9 cellular contexts compared by ENCODE assay signal in the genomic region with DNA sequence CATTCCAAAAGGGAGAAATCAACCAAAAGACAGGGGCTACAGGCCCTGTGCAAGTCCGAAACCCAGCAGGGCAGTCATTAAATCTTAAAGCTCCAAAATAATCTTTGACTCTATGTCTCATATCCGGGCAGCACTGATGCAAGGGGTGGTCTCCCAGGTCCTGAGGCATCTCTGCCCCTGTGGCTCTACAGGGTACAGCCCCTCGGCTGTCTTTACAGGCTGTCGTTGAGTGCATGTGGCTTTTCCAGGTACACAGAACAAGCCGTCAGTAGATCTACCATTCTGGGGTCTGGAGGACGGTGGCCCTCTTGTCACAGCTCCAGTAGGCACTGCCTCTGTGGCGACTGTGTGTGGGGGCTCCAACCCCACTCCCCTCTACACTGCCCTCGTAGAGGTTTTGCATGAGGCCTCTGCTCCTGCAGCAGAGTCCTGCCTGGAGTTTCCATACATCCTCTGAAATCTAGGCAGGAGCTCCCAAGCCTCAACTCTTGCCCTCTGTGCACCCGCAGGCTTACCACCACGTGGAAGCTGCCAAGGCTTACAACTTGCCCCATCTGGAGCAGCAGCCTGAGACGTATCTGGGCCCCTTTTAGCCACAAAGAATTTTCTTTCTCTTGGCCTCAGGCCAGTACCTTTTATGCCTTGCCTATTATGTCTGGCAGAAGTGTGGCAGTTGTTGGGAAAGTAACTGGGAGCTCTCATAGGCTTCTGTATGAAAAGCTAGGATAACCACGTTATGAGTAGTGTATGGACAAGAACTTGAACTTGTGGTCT. TPM values are rescaled to one million over a fixed set of nuclear protein-coding genes. Genes with fewer than 3 reads are reported as not detected.
A peak's percentile ranks its signal among the peaks of the same experiment; 100 is the strongest.
DNase-seq lines count a peak whose midpoint lies in the region; ATAC-seq and TF ChIP-seq lines count a peak whose summit lies in the region.
"Had no signal": no experiment of that assay in that cellular context is flagged by ENCODE, and none has a peak within 500 bp of the region (broad histone marks: within the 10 kb centered on the region; RNA-seq: fewer than 3 reads in every experiment).

No MANE protein-coding gene starts in this region.

- H3K27ac Mint-ChIP-seq in naive thymus-derived CD4-positive, alpha-beta T cell: peak overlapping the region in 1 of 9 donors; percentile 26

- H3K27me3 ChIP-seq in naive thymus-derived CD4-positive, alpha-beta T cell (ENCODE audit: control insufficient read depth in 2 of 2, insufficient read depth in 2 of 2, low read length in 2 of 2): no peaks in the 10 kb centered on the region

- H3K9me3 Mint-ChIP-seq in naive thymus-derived CD4-positive, alpha-beta T cell: no peaks in the 10 kb centered on the region

- POLR2A ChIA-PET in naive thymus-derived CD4-positive, alpha-beta T cell (lab: Charles Lee): interaction anchor here (0.6 kb wide), 1 partner anchor 30 kb away, joined by 3 read pairs; no protein-coding TSS in a partner anchor

- CTCF ChIA-PET in naive thymus-derived CD4-positive, alpha-beta T cell (lab: Charles Lee): no interaction called here

- no peaks in the 10 kb centered on the region for H3K9me3 ChIP-seq in naive thymus-derived CD4-positive, alpha-beta T cell (ENCODE audit: control insufficient read depth in 2 of 3, low read length in 3 of 3)

- in situ Hi-C loops in astrocyte of the spinal cord (cut with HindIII; ENCODE audit: low sequenced_read_pairs): no loop called here

- no peak for TF ChIP-seq CTCF in astrocyte of the spinal cord (IDR thresholded peaks at IDR 0.05; ENCODE audit: low read depth, low read length)

- intact Hi-C loops in naive thymus-derived CD4-positive, alpha-beta T cell (cut with micrococcal nuclease): no loop called here

- H3K27me3 Mint-ChIP-seq in naive thymus-derived CD4-positive, alpha-beta T cell: no peaks in the 10 kb centered on the region

- no peak for ATAC-seq in naive thymus-derived CD4-positive, alpha-beta T cell

- H3K4me1 ChIP-seq in naive thymus-derived CD4-positive, alpha-beta T cell (ENCODE audit: control insufficient read depth in 2 of 2, insufficient read depth in 2 of 2, low read length in 2 of 2): peaks cover 0 to 2% of the 10 kb centered on the region in 2 donors

- H3K4me3 ChIP-seq in astrocyte of the spinal cord (ENCODE audit: low read depth, low read length): no peak overlapping the region
- H3K4me3 ChIP-seq in naive thymus-derived CD4-positive, alpha-beta T cell (ENCODE audit: low read length): no peak overlapping the region

- no peak overlapping the region for H3K27ac ChIP-seq in naive thymus-derived CD4-positive, alpha-beta T cell (ENCODE audit: low read depth, low read length)
- H3K27ac ChIP-seq: C4-2B had no signal

- H3K4me3 Mint-ChIP-seq in naive thymus-derived CD4-positive, alpha-beta T cell: no peak overlapping the region

- DNase-seq in SIG-M5 treated with dmso at 0.1 percent for 504 hours (lab: John Stamatoyannopoulos, UW; ENCODE audit: unreplicated experiment) (peak; percentile 25), SIG-M5 (lab: John Stamatoyannopoulos, UW) (no peak), NCI-H1105 treated with DMSO at 0.1 percent for 48 hours (lab: John Stamatoyannopoulos, UW) (peak; percentile 74), astrocyte of the spinal cord (ENCODE audit: low read depth, low spot score) (peak; percentile 80), renal cortical epithelial cell (ENCODE audit: low read depth) (peak; percentile 86), T-helper 1 cell (no peak), Ammon's horn (ENCODE audit: low spot score) (no peak)
- DNase-seq in naive thymus-derived CD4-positive, alpha-beta T cell: no peak

- H3K4me1 Mint-ChIP-seq in naive thymus-derived CD4-positive, alpha-beta T cell: peaks cover 24 to 77% (median 51%) of the 10 kb centered on the region in 7 donors

- no peaks in the 10 kb centered on the region for H3K36me3 ChIP-seq in naive thymus-derived CD4-positive, alpha-beta T cell (ENCODE audit: control insufficient read depth in 2 of 3, insufficient read depth in 3 of 3, low read length in 3 of 3)

- H3K36me3 Mint-ChIP-seq in naive thymus-derived CD4-positive, alpha-beta T cell: peaks cover 0 to 7% (median 0%) of the 10 kb centered on the region in 5 donors

RNA-seq across cellular contexts. Expression of gene POU2F1, which starts 52.5 kb away (rescaled TPM):
- 8.9 and 14.6 TPM in 2 replicates for total RNA-seq in renal cortical epithelial cell
- 10 to 100 TPM; 20.6 to 36.6 (median 23.3) TPM for total RNA-seq in naive thymus-derived CD4-positive, alpha-beta T cell
- 10 to 100 TPM in 1 of 2 donors, 1 to 10 TPM in 1; 9.1 to 13.4 TPM for polyA plus RNA-seq in naive thymus-derived CD4-positive, alpha-beta T cell

Comparison
In these comparisons a context has a peak if more than half of its experiments do, and no peak if none do; other contexts are left out.
1. DNase-seq: peak in SIG-M5 treated with dmso at 0.1 percent for 504 hours (single experiment), NCI-H1105 treated with DMSO at 0.1 percent for 48 hours (single experiment), astrocyte of the spinal cord (single experiment) and renal cortical epithelial cell (single experiment); none in SIG-M5 (single experiment), T-helper 1 cell (0 of 5), Ammon's horn (single experiment) and naive thymus-derived CD4-positive, alpha-beta T cell (0 of 9).